In the genomic region with DNA sequence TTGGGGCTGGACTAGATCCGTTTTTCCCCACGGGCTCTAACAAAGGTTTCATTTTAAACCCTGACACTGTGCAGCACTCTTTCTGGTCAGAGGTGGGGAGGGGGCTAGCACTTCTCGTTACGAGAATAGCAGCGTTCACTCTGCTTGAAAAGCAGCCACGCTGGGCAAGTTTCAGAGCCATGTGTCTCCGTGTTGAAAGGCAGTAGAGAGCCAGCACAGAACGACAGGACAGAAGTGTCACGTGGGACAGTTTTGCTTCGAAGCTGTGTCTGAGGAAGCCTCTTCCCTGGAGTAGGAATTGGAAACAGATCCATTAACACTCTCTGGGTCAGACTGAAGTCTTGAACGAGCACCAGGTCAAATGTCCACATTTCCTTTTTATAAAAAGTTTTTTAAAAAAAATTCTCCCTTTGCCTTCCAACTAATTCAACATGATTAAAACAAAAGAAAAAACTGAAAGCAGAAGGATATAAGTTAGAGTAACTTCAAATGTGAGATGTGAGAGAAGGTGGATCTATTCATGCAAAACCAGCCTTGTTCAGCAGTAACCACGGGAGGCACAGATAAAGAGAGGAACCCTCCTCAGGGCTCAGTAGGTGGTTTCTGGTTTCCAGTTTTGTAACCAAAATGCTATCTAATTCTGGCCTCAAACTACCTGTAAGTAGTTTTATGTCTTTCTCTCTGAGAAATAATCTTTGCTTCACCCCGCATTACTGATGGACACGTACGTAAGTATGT, we compare ENCODE assay signal across 10 cellular contexts.
DNase-seq lines count a peak whose midpoint lies in the region; ATAC-seq, FAIRE-seq and TF ChIP-seq lines count a peak whose summit lies in the region.
"Had no signal": no experiment of that assay in that cellular context is flagged by ENCODE, and none has a peak within 500 bp of the region (broad histone marks: within the 10 kb centered on the region; RNA-seq: fewer than 3 reads in every experiment).

No MANE protein-coding gene starts in this region.

- intact Hi-C loops in activated CD4-positive, alpha-beta T cell treated with anti-CD3 and anti-CD28 coated beads for 36 hours (cut with DNase I, micrococcal nuclease), result no loop called here

- peak overlapping the region; percentile 89 for H3K9ac ChIP-seq in mesenchymal stem cell (ENCODE audit: low read length)

- TF ChIP-seq CTCF in WTC11 (IDR thresholded peaks at IDR 0.05) (no peak), D721Med (IDR thresholded peaks at IDR 0.05; ENCODE audit: insufficient read depth, missing control alignments) (no peak)

- H3K4ac ChIP-seq in mesenchymal stem cell (ENCODE audit: low read depth in 1 of 2, low read length in 2 of 2), result peak overlapping the region; percentile 42 to 51

- peak overlapping the region in 1 of 2 experiments; percentile 34 for H3K4me3 ChIP-seq in mesenchymal stem cell (ENCODE audit: insufficient read depth in 1 of 2, low read depth in 1 of 2, low read length in 2 of 2)

- peaks cover 10 to 22% of the 10 kb centered on the region in 2 experiments for H3K36me3 ChIP-seq in mesenchymal stem cell (ENCODE audit: control insufficient read depth in 1 of 2, insufficient read depth in 2 of 2, low read depth in 1 of 2, low read length in 2 of 2)

- H3K27me3 ChIP-seq in mesenchymal stem cell (ENCODE audit: control insufficient read depth in 1 of 2, insufficient read depth in 1 of 2, low read length in 2 of 2), result no peaks in the 10 kb centered on the region

- no peaks in the 10 kb centered on the region for H3K9me3 Mint-ChIP-seq in WTC11
- H3K9me3 Mint-ChIP-seq in activated CD4-positive, alpha-beta T cell treated with anti-CD3 and anti-CD28 coated beads for 36 hours (ENCODE audit: low read depth), result no peaks in the 10 kb centered on the region

- H3K27ac Mint-ChIP-seq in WTC11, result 0 out of 2 replicates have a peak overlapping the region, but pooled peaks have one; percentile 52
- no peak overlapping the region for H3K27ac Mint-ChIP-seq in activated CD4-positive, alpha-beta T cell treated with anti-CD3 and anti-CD28 coated beads for 36 hours

- H3K36me3 Mint-ChIP-seq in WTC11, result peaks cover 9% of the 10 kb centered on the region
- peaks cover 36% of the 10 kb centered on the region for H3K36me3 Mint-ChIP-seq in activated CD4-positive, alpha-beta T cell treated with anti-CD3 and anti-CD28 coated beads for 36 hours (ENCODE audit: low read depth)

- 30% methylated on average over 15 of the region's 15 CpGs for WGBS in mesenchymal stem cell

- H2BK120ac ChIP-seq in mesenchymal stem cell (ENCODE audit: low read depth, low read length), result peak overlapping the region; percentile 15

- H3K79me1 ChIP-seq in mesenchymal stem cell (replicated peaks; ENCODE audit: low read length, poor library complexity, severe bottlenecking), result peaks cover 32% of the 10 kb centered on the region

- H4K91ac ChIP-seq in mesenchymal stem cell (ENCODE audit: low read length), result no peak overlapping the region

- peak; percentile 45 for ATAC-seq in GM21367 (IDR thresholded peaks at IDR 0.05; ENCODE audit: unreplicated experiment)
- no peak for ATAC-seq in WTC11
- ATAC-seq in activated CD4-positive, alpha-beta T cell treated with anti-CD3 and anti-CD28 coated beads for 36 hours, result no peak

- H3K4me2 ChIP-seq in mesenchymal stem cell (ENCODE audit: low read length, poor library complexity, severe bottlenecking), result no peak overlapping the region

- CTCF ChIA-PET in WTC11 (lab: Charles Lee), result interaction anchor here (0.6 to 1.9 kb wide), 3 partner anchors 54 to 185 kb away, joined by 3 to 5 read pairs (median 3); no protein-coding TSS in a partner anchor
- CTCF ChIA-PET in activated CD4-positive, alpha-beta T cell treated with anti-CD3 and anti-CD28 coated beads for 36 hours (lab: Charles Lee), result interaction anchor here (1.1 to 1.3 kb wide), 3 partner anchors 13 to 128 kb away, joined by 3 read pairs; no protein-coding TSS in a partner anchor

- H2BK5ac ChIP-seq in mesenchymal stem cell (ENCODE audit: low read depth, low read length, poor library complexity, severe bottlenecking), result no peak overlapping the region

- POLR2A ChIA-PET in WTC11 (lab: Charles Lee), result no interaction called here
- POLR2A ChIA-PET in activated CD4-positive, alpha-beta T cell treated with anti-CD3 and anti-CD28 coated beads for 36 hours (lab: Charles Lee), result no interaction called here

- H2AK5ac ChIP-seq in mesenchymal stem cell (ENCODE audit: low read length, severe bottlenecking), result no peak overlapping the region

- H3K27ac ChIP-seq in mesenchymal stem cell (ENCODE audit: low read length, poor library complexity, severe bottlenecking), result no peak overlapping the region

- peaks cover 16% of the 10 kb centered on the region for H3K4me1 ChIP-seq in mesenchymal stem cell (ENCODE audit: control insufficient read depth, insufficient read depth, low read depth, low read length)

- peak overlapping the region; percentile 3 to 70 for H3K18ac ChIP-seq in mesenchymal stem cell (ENCODE audit: low read depth in 1 of 2, low read length in 2 of 2)

- no peak overlapping the region for H2BK15ac ChIP-seq in mesenchymal stem cell (ENCODE audit: low read depth, poor library complexity, severe bottlenecking)

- DNase-seq in Ammon's horn (ENCODE audit: low spot score) (peak; percentile 85), WTC11 (ENCODE audit: low spot score) (no peak), mesenchymal stem cell (peak; percentile 65), DMS53 treated with DMSO at 0.1 percent for 48 hours (lab: John Stamatoyannopoulos, UW; ENCODE audit: unreplicated experiment) (no peak), D721Med (ENCODE audit: insufficient read length, low spot score) (no peak), NOMO-1 treated with DMSO at 0.1 percent for 48 hours (lab: John Stamatoyannopoulos, UW; ENCODE audit: unreplicated experiment) (no peak)
- no peak for DNase-seq in activated CD4-positive, alpha-beta T cell treated with anti-CD3 and anti-CD28 coated beads for 36 hours
- DNase-seq: DND-41, NCI-H1694 treated with DMSO at 0.1 percent for 48 hours had no signal

- H2AFZ ChIP-seq in mesenchymal stem cell (ENCODE audit: low read depth, low read length), result no peak overlapping the region

- H3K4me1 Mint-ChIP-seq in WTC11, result no peaks in the 10 kb centered on the region
- H3K4me1 Mint-ChIP-seq in activated CD4-positive, alpha-beta T cell treated with anti-CD3 and anti-CD28 coated beads for 36 hours, result peaks cover 32% of the 10 kb centered on the region

- H3K14ac ChIP-seq in mesenchymal stem cell (ENCODE audit: low read length in 2 of 2), result no peak overlapping the region

- FAIRE-seq in D721Med (lab: Jason Lieb, UNC), result no peak

- no peak overlapping the region for H4K8ac ChIP-seq in mesenchymal stem cell (ENCODE audit: low read length)

- H3K27me3 Mint-ChIP-seq in WTC11 (ENCODE audit: low read depth), result no peaks in the 10 kb centered on the region
- no peaks in the 10 kb centered on the region for H3K27me3 Mint-ChIP-seq in activated CD4-positive, alpha-beta T cell treated with anti-CD3 and anti-CD28 coated beads for 36 hours

- no peaks in the 10 kb centered on the region for H3K9me3 ChIP-seq in mesenchymal stem cell (ENCODE audit: control insufficient read depth, low read length)

- H2BK12ac ChIP-seq in mesenchymal stem cell (ENCODE audit: low read length in 2 of 2), result peak overlapping the region in 1 of 2 experiments; percentile 4

- H3K4me3 Mint-ChIP-seq in WTC11, result no peak overlapping the region
- H3K4me3 Mint-ChIP-seq in activated CD4-positive, alpha-beta T cell treated with anti-CD3 and anti-CD28 coated beads for 36 hours, result no peak overlapping the region

- no peak overlapping the region for H3K23ac ChIP-seq in mesenchymal stem cell (ENCODE audit: low read length in 2 of 2)

TF ChIP-seq in WTC11, 78 proteins besides CTCF, POLR2A, EP300 and RAD21 (continues in another document):
- TF ChIP-seq, protein P1, sequence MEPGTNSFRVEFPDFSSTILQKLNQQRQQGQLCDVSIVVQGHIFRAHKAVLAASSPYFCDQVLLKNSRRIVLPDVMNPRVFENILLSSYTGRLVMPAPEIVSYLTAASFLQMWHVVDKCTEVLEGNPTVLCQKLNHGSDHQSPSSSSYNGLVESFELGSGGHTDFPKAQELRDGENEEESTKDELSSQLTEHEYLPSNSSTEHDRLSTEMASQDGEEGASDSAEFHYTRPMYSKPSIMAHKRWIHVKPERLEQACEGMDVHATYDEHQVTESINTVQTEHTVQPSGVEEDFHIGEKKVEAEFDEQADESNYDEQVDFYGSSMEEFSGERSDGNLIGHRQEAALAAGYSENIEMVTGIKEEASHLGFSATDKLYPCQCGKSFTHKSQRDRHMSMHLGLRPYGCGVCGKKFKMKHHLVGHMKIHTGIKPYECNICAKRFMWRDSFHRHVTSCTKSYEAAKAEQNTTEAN (CRISPR knock-in tag; IDR thresholded peaks at IDR 0.05), result no peak
- TF ChIP-seq ESRRA (CRISPR knock-in tag; IDR thresholded peaks at IDR 0.05; ENCODE audit: borderline replicate concordance), result no peak
- TF ChIP-seq, protein P2, sequence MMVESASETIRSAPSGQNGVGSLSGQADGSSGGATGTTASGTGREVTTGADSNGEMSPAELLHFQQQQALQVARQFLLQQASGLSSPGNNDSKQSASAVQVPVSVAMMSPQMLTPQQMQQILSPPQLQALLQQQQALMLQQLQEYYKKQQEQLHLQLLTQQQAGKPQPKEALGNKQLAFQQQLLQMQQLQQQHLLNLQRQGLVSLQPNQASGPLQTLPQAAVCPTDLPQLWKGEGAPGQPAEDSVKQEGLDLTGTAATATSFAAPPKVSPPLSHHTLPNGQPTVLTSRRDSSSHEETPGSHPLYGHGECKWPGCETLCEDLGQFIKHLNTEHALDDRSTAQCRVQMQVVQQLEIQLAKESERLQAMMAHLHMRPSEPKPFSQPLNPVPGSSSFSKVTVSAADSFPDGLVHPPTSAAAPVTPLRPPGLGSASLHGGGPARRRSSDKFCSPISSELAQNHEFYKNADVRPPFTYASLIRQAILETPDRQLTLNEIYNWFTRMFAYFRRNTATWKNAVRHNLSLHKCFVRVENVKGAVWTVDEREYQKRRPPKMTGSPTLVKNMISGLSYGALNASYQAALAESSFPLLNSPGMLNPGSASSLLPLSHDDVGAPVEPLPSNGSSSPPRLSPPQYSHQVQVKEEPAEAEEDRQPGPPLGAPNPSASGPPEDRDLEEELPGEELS (CRISPR knock-in tag; IDR thresholded peaks at IDR 0.05), result no peak
- no peak for TF ChIP-seq GABPB1 (CRISPR knock-in tag; IDR thresholded peaks at IDR 0.05)
- no peak for TF ChIP-seq NR2C2 (CRISPR knock-in tag; IDR thresholded peaks at IDR 0.05)
- no peak for TF ChIP-seq NR1H2 (CRISPR knock-in tag; IDR thresholded peaks at IDR 0.05)
- no peak for TF ChIP-seq ATF1 (CRISPR knock-in tag; IDR thresholded peaks at IDR 0.05)
- TF ChIP-seq, protein P3, sequence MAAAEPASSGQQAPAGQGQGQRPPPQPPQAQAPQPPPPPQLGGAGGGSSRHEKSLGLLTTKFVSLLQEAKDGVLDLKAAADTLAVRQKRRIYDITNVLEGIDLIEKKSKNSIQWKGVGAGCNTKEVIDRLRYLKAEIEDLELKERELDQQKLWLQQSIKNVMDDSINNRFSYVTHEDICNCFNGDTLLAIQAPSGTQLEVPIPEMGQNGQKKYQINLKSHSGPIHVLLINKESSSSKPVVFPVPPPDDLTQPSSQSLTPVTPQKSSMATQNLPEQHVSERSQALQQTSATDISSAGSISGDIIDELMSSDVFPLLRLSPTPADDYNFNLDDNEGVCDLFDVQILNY (CRISPR knock-in tag; IDR thresholded peaks at IDR 0.05), result no peak
- no peak for TF ChIP-seq JAZF1 (CRISPR knock-in tag; IDR thresholded peaks at IDR 0.05)

Comparison
In these comparisons a context has a peak if more than half of its experiments do, and no peak if none do; other contexts are left out.
1. DNase-seq: peak in Ammon's horn (single experiment) and mesenchymal stem cell (single experiment); none in WTC11 (single experiment), DMS53 treated with DMSO at 0.1 percent for 48 hours (single experiment), D721Med (single experiment), activated CD4-positive, alpha-beta T cell treated with anti-CD3 and anti-CD28 coated beads for 36 hours (single experiment) and NOMO-1 treated with DMSO at 0.1 percent for 48 hours (single experiment).